ENCODE assay signal across 1 cellular context in the genomic region with DNA sequence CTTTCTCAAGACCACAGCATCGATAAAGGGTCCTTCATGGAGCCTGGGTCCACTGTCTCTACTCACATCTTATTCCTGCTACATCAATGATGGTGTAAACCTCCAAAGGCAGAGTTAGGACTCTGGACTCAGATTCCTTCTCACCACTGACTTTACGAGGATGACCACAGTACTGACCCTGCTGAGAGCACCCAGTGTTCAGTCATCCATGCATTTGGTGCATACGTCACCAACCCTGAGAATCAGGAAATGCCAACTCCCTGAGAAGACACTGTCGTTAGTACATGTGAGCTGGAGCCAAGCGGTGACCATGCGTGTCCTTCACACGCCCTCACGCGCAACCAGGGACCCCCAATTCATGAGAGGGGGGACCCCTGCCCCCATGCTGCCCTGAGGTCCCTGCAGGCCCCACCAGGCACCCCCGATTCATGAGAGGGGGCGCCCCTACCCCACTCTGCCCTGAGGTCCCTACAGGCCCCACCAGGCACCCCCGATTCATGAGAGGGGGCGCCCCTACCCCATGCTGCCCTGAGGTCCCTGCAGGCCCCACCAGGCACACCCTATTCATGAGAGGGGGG.
TF ChIP-seq lines count a peak whose summit lies in the region.

No MANE protein-coding gene starts in this region.

TF ChIP-seq in HepG2, 621 proteins besides CTCF, POLR2A, EP300 and RAD21 (continued from another document):
- TF ChIP-seq, protein P1, sequence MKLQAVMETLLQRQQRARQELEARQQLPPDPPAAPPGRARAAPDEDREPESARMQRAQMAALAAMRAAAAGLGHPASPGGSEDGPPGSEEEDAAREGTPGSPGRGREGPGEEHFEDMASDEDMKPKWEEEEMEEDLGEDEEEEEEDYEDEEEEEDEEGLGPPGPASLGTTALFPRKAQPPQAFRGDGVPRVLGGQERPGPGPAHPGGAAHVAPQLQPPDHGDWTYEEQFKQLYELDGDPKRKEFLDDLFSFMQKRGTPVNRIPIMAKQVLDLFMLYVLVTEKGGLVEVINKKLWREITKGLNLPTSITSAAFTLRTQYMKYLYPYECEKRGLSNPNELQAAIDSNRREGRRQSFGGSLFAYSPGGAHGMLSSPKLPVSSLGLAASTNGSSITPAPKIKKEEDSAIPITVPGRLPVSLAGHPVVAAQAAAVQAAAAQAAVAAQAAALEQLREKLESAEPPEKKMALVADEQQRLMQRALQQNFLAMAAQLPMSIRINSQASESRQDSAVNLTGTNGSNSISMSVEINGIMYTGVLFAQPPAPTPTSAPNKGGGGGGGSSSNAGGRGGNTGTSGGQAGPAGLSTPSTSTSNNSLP (IDR thresholded peaks at IDR 0.05; ENCODE audit: low read depth, low read length) = no peak
- TF ChIP-seq NCOR1 (IDR thresholded peaks at IDR 0.05; ENCODE audit: borderline replicate concordance, low read length) (no peak), STAG1 (CRISPR knock-in tag; IDR thresholded peaks at IDR 0.05) (no peak), DR1 (CRISPR knock-in tag; IDR thresholded peaks at IDR 0.05) (no peak), ZBTB42 (CRISPR knock-in tag; IDR thresholded peaks at IDR 0.05) (no peak)
- TF ChIP-seq, protein P2, sequence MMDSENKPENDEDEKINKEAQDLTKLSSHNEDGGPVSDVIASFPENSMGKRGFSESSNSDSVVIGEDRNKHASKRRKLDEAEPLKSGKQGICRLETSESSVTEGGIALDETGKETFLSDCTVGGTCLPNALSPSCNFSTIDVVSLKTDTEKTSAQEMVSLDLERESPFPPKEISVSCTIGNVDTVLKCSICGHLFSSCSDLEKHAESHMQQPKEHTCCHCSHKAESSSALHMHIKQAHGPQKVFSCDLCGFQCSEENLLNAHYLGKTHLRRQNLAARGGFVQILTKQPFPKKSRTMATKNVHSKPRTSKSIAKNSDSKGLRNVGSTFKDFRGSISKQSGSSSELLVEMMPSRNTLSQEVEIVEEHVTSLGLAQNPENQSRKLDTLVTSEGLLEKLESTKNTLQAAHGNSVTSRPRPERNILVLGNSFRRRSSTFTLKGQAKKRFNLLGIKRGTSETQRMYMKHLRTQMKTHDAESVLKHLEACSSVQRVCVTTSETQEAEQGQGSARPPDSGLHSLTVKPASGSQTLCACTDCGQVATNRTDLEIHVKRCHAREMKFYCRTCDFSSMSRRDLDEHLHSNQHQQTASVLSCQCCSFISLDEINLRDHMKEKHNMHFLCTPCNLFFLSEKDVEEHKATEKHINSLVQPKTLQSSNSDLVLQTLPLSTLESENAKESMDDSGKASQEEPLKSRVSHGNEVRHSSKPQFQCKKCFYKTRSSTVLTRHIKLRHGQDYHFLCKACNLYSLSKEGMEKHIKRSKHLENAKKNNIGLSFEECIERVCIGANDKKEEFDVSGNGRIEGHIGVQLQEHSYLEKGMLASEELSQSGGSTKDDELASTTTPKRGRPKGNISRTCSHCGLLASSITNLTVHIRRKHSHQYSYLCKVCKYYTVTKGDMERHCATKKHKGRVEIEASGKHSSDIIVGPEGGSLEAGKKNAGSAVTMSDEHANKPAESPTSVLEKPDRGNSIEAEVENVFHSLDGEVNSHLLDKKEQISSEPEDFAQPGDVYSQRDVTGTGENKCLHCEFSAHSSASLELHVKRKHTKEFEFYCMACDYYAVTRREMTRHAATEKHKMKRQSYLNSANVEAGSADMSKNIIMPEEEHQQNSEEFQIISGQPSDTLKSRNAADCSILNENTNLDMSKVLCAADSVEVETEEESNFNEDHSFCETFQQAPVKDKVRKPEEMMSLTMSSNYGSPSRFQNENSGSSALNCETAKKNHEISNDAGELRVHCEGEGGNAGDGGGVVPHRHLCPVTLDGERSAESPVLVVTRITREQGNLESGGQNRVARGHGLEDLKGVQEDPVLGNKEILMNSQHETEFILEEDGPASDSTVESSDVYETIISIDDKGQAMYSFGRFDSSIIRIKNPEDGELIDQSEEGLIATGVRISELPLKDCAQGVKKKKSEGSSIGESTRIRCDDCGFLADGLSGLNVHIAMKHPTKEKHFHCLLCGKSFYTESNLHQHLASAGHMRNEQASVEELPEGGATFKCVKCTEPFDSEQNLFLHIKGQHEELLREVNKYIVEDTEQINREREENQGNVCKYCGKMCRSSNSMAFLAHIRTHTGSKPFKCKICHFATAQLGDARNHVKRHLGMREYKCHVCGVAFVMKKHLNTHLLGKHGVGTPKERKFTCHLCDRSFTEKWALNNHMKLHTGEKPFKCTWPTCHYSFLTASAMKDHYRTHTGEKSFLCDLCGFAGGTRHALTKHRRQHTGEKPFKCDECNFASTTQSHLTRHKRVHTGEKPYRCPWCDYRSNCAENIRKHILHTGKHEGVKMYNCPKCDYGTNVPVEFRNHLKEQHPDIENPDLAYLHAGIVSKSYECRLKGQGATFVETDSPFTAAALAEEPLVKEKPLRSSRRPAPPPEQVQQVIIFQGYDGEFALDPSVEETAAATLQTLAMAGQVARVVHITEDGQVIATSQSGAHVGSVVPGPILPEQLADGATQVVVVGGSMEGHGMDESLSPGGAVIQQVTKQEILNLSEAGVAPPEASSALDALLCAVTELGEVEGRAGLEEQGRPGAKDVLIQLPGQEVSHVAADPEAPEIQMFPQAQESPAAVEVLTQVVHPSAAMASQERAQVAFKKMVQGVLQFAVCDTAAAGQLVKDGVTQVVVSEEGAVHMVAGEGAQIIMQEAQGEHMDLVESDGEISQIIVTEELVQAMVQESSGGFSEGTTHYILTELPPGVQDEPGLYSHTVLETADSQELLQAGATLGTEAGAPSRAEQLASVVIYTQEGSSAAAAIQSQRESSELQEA (CRISPR knock-in tag; IDR thresholded peaks at IDR 0.05; ENCODE audit: not compliant biosample characterization) = no peak
